In the genomic region with DNA sequence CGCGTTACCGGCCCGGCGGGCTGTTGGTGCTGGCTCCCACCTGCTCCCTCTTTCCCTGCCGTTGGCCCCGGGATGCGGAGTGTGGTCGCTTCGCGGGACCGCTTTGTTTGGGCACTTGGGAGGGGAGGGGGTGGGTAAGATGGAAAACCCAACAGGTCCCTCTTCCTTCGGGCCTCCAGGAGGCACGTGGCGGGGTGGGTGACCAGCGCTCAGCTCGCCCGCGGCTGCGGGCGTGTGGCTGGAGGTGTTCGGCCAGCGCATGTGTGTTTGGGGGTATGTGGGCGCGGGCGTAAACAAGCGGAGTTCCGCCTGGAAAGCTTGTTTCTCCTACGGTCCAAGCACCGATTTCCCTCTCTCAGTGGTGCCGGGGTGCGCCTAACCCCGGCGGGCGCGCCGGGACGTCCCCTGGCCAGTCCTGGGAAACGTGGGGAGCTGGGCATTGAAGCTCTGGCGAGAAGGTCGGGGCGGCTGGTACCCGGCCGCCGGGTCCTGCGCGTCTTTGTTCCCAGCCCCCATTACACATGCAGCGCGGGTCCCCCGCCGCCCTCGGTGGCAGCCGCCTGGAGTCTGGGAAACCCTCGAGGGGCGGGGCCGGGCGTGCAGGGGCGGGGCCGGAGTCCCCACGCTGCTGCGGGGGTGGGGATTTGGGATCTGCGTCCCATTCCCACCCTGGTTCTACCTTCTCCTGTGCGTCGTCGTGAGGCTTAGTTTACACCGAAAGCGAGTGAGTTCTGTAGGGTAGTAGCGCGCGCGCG, we compare ENCODE assay signal across 8 cellular contexts. TPM values are rescaled to one million over a fixed set of nuclear protein-coding genes. Genes with fewer than 3 reads are reported as not detected.
DNase-seq lines count a peak whose midpoint lies in the region; ATAC-seq and TF ChIP-seq lines count a peak whose summit lies in the region.

No MANE protein-coding gene starts in this region.

- H3K9me3 Mint-ChIP-seq in GM23338 = peaks cover 11% of the 10 kb centered on the region
- H3K9me3 Mint-ChIP-seq in stimulated activated effector memory CD8-positive, alpha-beta T cell treated with anti-CD3 and anti-CD28 coated beads, Interleukin-12 subunit alpha, Interleukin-12 subunit beta, amount 100 ng/mL, for 72 hours = no peaks in the 10 kb centered on the region

- H3K27ac ChIP-seq in GM23338 (ENCODE audit: low read depth) (peak overlapping the region; percentile 91), lung (ENCODE audit: low read depth in 1 of 2, low read length in 1 of 2) (peak overlapping the region; percentile 37 to 91)

- H3K9me3 ChIP-seq in lung (ENCODE audit: control insufficient read depth in 2 of 2, insufficient read depth in 1 of 2, low read length in 1 of 2) = no peaks in the 10 kb centered on the region

- H3K4me3 ChIP-seq in GM23338 (peak overlapping the region; percentile 94), lung (peak overlapping the region; percentile 66)

- H2AFZ ChIP-seq in GM23338 = no peak overlapping the region

- DNase-seq in D341Med (ENCODE audit: low spot score) (peak; percentile 94), GM23338 (ENCODE audit: low spot score) (peak; percentile 89), NCI-H1694 treated with DMSO at 0.1 percent for 48 hours (lab: John Stamatoyannopoulos, UW) (peak; percentile 32), lung (ENCODE audit: low spot score) (peak; percentile 73), T-helper 9 cell (no peak)
- DNase-seq in activated CD4-positive, alpha-beta T cell treated with anti-CD3 and anti-CD28 coated beads for 48 hours = peak; percentile 65
- peak; percentile 24 for DNase-seq in effector CD8-positive, alpha-beta T cell (lab: John Stamatoyannopoulos, UW)
- peak in 1 of 2 donors; percentile 72 for DNase-seq in stimulated activated effector memory CD8-positive, alpha-beta T cell treated with anti-CD3 and anti-CD28 coated beads, Interleukin-12 subunit alpha, Interleukin-12 subunit beta, amount 100 ng/mL, for 72 hours (ENCODE audit: low spot score in 2 of 2)

- H3K4me1 ChIP-seq in GM23338 (ENCODE audit: insufficient read depth) (peaks cover 32% of the 10 kb centered on the region), lung (ENCODE audit: control insufficient read depth in 2 of 2, insufficient read depth in 2 of 2, low read length in 2 of 2) (peaks cover 6 to 23% of the 10 kb centered on the region in 2 donors)

- H4K20me1 ChIP-seq in GM23338 (replicated peaks; ENCODE audit: insufficient read depth) = peaks cover 38% of the 10 kb centered on the region

- H3K4me2 ChIP-seq in GM23338 = peak overlapping the region; percentile 91

- no peaks in the 10 kb centered on the region for H3K27me3 ChIP-seq in GM23338 (ENCODE audit: insufficient read depth)
- no peaks in the 10 kb centered on the region for H3K27me3 ChIP-seq in lung (ENCODE audit: control insufficient read depth, insufficient read depth)

- ATAC-seq in GM23338 (peak; percentile 54), lung (ENCODE audit: insufficient read depth, low FRiP score) (peak; percentile 69)
- ATAC-seq in stimulated activated effector memory CD8-positive, alpha-beta T cell treated with anti-CD3 and anti-CD28 coated beads, Interleukin-12 subunit alpha, Interleukin-12 subunit beta, amount 100 ng/mL, for 72 hours = peak; percentile 15

- WGBS in lung, 2 donors = 0 to 1% methylated on average over 71 to 72 of the region's 72 CpGs

- H3K36me3 Mint-ChIP-seq in GM23338 (ENCODE audit: low read depth) = peaks cover 15% of the 10 kb centered on the region
- no peaks in the 10 kb centered on the region for H3K36me3 Mint-ChIP-seq in stimulated activated effector memory CD8-positive, alpha-beta T cell treated with anti-CD3 and anti-CD28 coated beads, Interleukin-12 subunit alpha, Interleukin-12 subunit beta, amount 100 ng/mL, for 72 hours

- H3K27me3 Mint-ChIP-seq in GM23338 (ENCODE audit: insufficient read depth, low read depth, poor library complexity) = peaks cover 14% of the 10 kb centered on the region

- H3K79me2 ChIP-seq in GM23338 (replicated peaks; ENCODE audit: insufficient read depth) = peaks cover 52% of the 10 kb centered on the region

- H3K36me3 ChIP-seq in GM23338 (ENCODE audit: insufficient read depth) (no peaks in the 10 kb centered on the region), lung (ENCODE audit: control insufficient read depth in 2 of 2, insufficient read depth in 2 of 2, low read length in 2 of 2) (no peaks in the 10 kb centered on the region)

- peak overlapping the region; percentile 99 for H3K4me3 Mint-ChIP-seq in GM23338
- H3K4me3 Mint-ChIP-seq in stimulated activated effector memory CD8-positive, alpha-beta T cell treated with anti-CD3 and anti-CD28 coated beads, Interleukin-12 subunit alpha, Interleukin-12 subunit beta, amount 100 ng/mL, for 72 hours = peak overlapping the region; percentile 91

- peaks cover 14% of the 10 kb centered on the region for H3F3A ChIP-seq in GM23338 (replicated peaks; ENCODE audit: low read depth)

- H3K4me1 Mint-ChIP-seq in GM23338 = peaks cover 45% of the 10 kb centered on the region
- peaks cover 26% of the 10 kb centered on the region for H3K4me1 Mint-ChIP-seq in stimulated activated effector memory CD8-positive, alpha-beta T cell treated with anti-CD3 and anti-CD28 coated beads, Interleukin-12 subunit alpha, Interleukin-12 subunit beta, amount 100 ng/mL, for 72 hours

- peak overlapping the region; percentile 100 for H3K27ac Mint-ChIP-seq in GM23338
- peak overlapping the region; percentile 92 for H3K27ac Mint-ChIP-seq in stimulated activated effector memory CD8-positive, alpha-beta T cell treated with anti-CD3 and anti-CD28 coated beads, Interleukin-12 subunit alpha, Interleukin-12 subunit beta, amount 100 ng/mL, for 72 hours

- no peaks in the 10 kb centered on the region for H3K9me2 ChIP-seq in GM23338 (ENCODE audit: insufficient read depth)

- TF ChIP-seq CTCF in GM23338 (conservative IDR thresholded peaks at IDR 0.05; ENCODE audit: low read depth in 2 of 2) (no peak), lung (IDR thresholded peaks at IDR 0.05; ENCODE audit: control extremely low read depth, extremely low read depth) (no peak)

TF ChIP-seq in GM23338, 12 proteins besides CTCF, POLR2A, EP300 and RAD21 (continues in another document):
- TF ChIP-seq CREB1 (CRISPR knock-in tag; IDR thresholded peaks at IDR 0.05; ENCODE audit: low read depth) (0 out of 2 replicates have a peak, but pooled peaks have one; percentile 49), ZNF331 (CRISPR knock-in tag; IDR thresholded peaks at IDR 0.05; ENCODE audit: low read depth) (no peak), NANOG (IDR thresholded peaks at IDR 0.05; ENCODE audit: borderline replicate concordance) (no peak), EZH2 (IDR thresholded peaks at IDR 0.05; ENCODE audit: low read depth, unreplicated experiment) (no peak)

RNA-seq across cellular contexts. Expression of gene ACVR2B, which starts 1.4 kb away (rescaled TPM):
- total RNA-seq in GM23338 (2014; rRNA removed; shearing (Covaris generic)) = 90.3 and 98.7 TPM in 2 replicates
- polyA plus RNA-seq in GM23338 (2016; fragmentation: Nextera tagmentation; extraction: Ambion mirVana) = 25.3 and 27.9 TPM in 2 replicates
- total RNA-seq in lung = 10 to 100 TPM in 1 of 2 donors, 1 to 10 TPM in 1; 5.9 to 16.0 TPM
- polyA plus RNA-seq in lung = 1 to 10 TPM in 1 of 2 donors, under 1 TPM in 1; 0.80 to 1.2 TPM

RNA-seq across cellular contexts. Expression of gene EXOG, which starts 41.1 kb away (rescaled TPM):
- 7.9 and 11.3 TPM in 2 replicates for total RNA-seq in GM23338 (2014; rRNA removed; shearing (Covaris generic))
- polyA plus RNA-seq in GM23338 (2016; fragmentation: Nextera tagmentation; extraction: Ambion mirVana) = 6.7 and 9.7 TPM in 2 replicates
- total RNA-seq in lung = 10 to 100 TPM; 14.0 to 16.5 TPM
- 1 to 10 TPM; 3.1 to 8.3 TPM for polyA plus RNA-seq in lung

Comparison
In these comparisons a context has a peak if more than half of its experiments do, and no peak if none do; other contexts are left out.
1. ATAC-seq: peak in every context shown above with its lines; median percentile 69 in lung; 54 in GM23338; 15 in stimulated activated effector memory CD8-positive, alpha-beta T cell treated with anti-CD3 and anti-CD28 coated beads, Interleukin-12 subunit alpha, Interleukin-12 subunit beta, amount 100 ng/mL, for 72 hours.